ENCODE assay signal across 33 cellular contexts in genomic region chr2:34646901-34647300, GRCh38.
DNase-seq lines count a peak whose midpoint lies in the region; ATAC-seq, FAIRE-seq and TF ChIP-seq lines count a peak whose summit lies in the region.
"Had no signal": no experiment of that assay in that cellular context is flagged by ENCODE, and none has a peak within 500 bp of the region (broad histone marks: within the 10 kb centered on the region; RNA-seq: fewer than 3 reads in every experiment).

No MANE protein-coding gene starts in this region.

- H3K4me3 ChIP-seq in HepG2 (replicated peaks in 1 of 3; ENCODE audit: insufficient read depth in 1 of 3, low read depth in 2 of 3, low read length in 3 of 3) = no peak overlapping the region
- no peak overlapping the region for H3K4me3 ChIP-seq in right lobe of liver
- H3K4me3 ChIP-seq in IMR-90 (ENCODE audit: insufficient read depth, low read depth, low read length) = no peak overlapping the region
- no peak overlapping the region for H3K4me3 ChIP-seq in SK-N-SH (ENCODE audit: low read depth in 2 of 2, low read length in 1 of 2)
- H3K4me3 ChIP-seq: A549; BLaER1; BLaER1 treated with 17β-estradiol and CSF1 and Interleukin-3, amounts not matched to agents 10 nM and 100 nM had no signal

- no peak overlapping the region for H4K8ac ChIP-seq in IMR-90 (ENCODE audit: low read depth in 2 of 2, low read length in 2 of 2)

- CTCF ChIA-PET in HepG2 (lab: Yijun Ruan, JAX; ENCODE audit: low intra/inter-chr PET ratio, low total read pairs) = no interaction called here
- CTCF ChIA-PET in IMR-90 (lab: Yijun Ruan, JAX) = no interaction called here
- CTCF ChIA-PET in SK-N-SH (lab: Yijun Ruan, JAX) = no interaction called here

- H3K4me2 ChIP-seq in HepG2 (ENCODE audit: low read depth, low read length) (no peak overlapping the region), IMR-90 (ENCODE audit: low read depth, low read length) (no peak overlapping the region), SK-N-SH (no peak overlapping the region)
- H3K4me2 ChIP-seq: A549; BLaER1; BLaER1 treated with 17β-estradiol and CSF1 and Interleukin-3, amounts not matched to agents 10 nM and 100 nM had no signal

- H3K9me3 ChIP-seq in HepG2 (ENCODE audit: low read length) (peaks cover 84% of the 10 kb centered on the region), right lobe of liver (no peaks in the 10 kb centered on the region), IMR-90 (ENCODE audit: control insufficient read depth, insufficient read depth, low read length) (peaks cover 4% of the 10 kb centered on the region; the same call in 1 of the 2 replicates), SK-N-SH (no peaks in the 10 kb centered on the region)
- H3K9me3 ChIP-seq: BE2C; BLaER1; BLaER1 treated with 17β-estradiol and CSF1 and Interleukin-3, amounts not matched to agents 10 nM and 100 nM; Caco-2 had no signal

- BruUV-seq in HepG2 (replicated peaks; lab: Mats Ljungman, UMichigan) (no TSS peak), IMR-90 (replicated peaks; lab: Mats Ljungman, UMichigan) (no TSS peak)

- no peak overlapping the region for H2BK5ac ChIP-seq in IMR-90 (ENCODE audit: low read depth, low read length, poor library complexity, severe bottlenecking)

- no peak overlapping the region for H4K91ac ChIP-seq in IMR-90 (ENCODE audit: insufficient read depth, low read depth, low read length)

- TF ChIP-seq CTCF in HepG2 (CRISPR knock-in tag; IDR thresholded peaks at IDR 0.05) (no peak), right lobe of liver (IDR thresholded peaks at IDR 0.05) (no peak), IMR-90 (conservative IDR thresholded peaks at IDR 0.05; ENCODE audit: low read depth, low read length) (no peak), SK-N-SH (IDR thresholded peaks at IDR 0.05) (no peak)

- no peak overlapping the region for H3K23ac ChIP-seq in IMR-90 (ENCODE audit: low read depth, low read length)

- no peak for TF ChIP-seq POLR2A in HepG2 (IDR thresholded peaks at IDR 0.05; ENCODE audit: insufficient read depth in 1 of 2, low read depth in 2 of 2, low read length in 2 of 2)
- TF ChIP-seq POLR2A in right lobe of liver (IDR thresholded peaks at IDR 0.05) = no peak
- no peak for TF ChIP-seq POLR2A in IMR-90 (IDR thresholded peaks at IDR 0.05; ENCODE audit: low read depth, low read length)

- dilution Hi-C loops in IMR-90 (cut with HindIII; ENCODE audit: low sequenced_read_pairs, unreplicated experiment) = no loop called here

- H3K79me1 ChIP-seq in IMR-90 (ENCODE audit: low read depth in 1 of 2, low read length in 2 of 2) = no peaks in the 10 kb centered on the region

- H2AFZ ChIP-seq in HepG2 (ENCODE audit: low read length) (no peak overlapping the region), IMR-90 (replicated peaks; ENCODE audit: low read length, poor library complexity) (no peak overlapping the region), SK-N-SH (ENCODE audit: low read depth) (no peak overlapping the region)

- 37% methylated on average over 3 of the region's 3 CpGs for WGBS in HepG2 (ENCODE audit: low lambda C conversion rate)
- WGBS in right lobe of liver (ENCODE audit: insufficient coverage, low coverage, low lambda C conversion rate, missing lambda C conversion rate) = 65% methylated on average over 3 of the region's 3 CpGs
- WGBS in IMR-90 (ENCODE audit: extremely low coverage in 2 of 2, insufficient read length in 1 of 2), 2 experiments = no CpG with 5 or more reads among the region's 3 CpGs
- WGBS in SK-N-SH (ENCODE audit: low lambda C conversion rate) = 22% methylated on average over 3 of the region's 3 CpGs

- no peak for DNase-seq in HepG2 (ENCODE audit: low spot score)
- no peak for DNase-seq in right lobe of liver
- no peak for DNase-seq in IMR-90
- DNase-seq in SK-N-SH = no peak
- DNase-seq: 8988T; ACHN; AML-193; BE2C; C1 segment of cervical spinal cord; Caco-2; Calu3; CD4-positive, alpha-beta memory T cell; CD4-positive, alpha-beta T cell; CD4-positive, CD25-positive, alpha-beta regulatory T cell; CD8-positive, alpha-beta memory T cell; CD8-positive, alpha-beta T cell; COR-L47; DMS 273 treated with DMSO at 0.1 percent for 48 hours; DMS153; DMS53; DMS79; DMS79 treated with DMSO at 0.1 percent for 48 hours; DND-41; EL had no signal

- no peak overlapping the region for H2AK9ac ChIP-seq in IMR-90 (replicated peaks; ENCODE audit: low read depth, low read length, poor library complexity)

- intact Hi-C loops in HepG2 (cut with micrococcal nuclease; ENCODE audit: unreplicated experiment) (loop anchor here (1.0 kb wide), 1 partner anchor 21 kb away; no protein-coding TSS in a partner anchor), right lobe of liver (cut with DNase I) (no loop called here), IMR-90 (cut with micrococcal nuclease) (no loop called here)

- H3K27me3 ChIP-seq in HepG2 (ENCODE audit: control insufficient read depth in 1 of 2, insufficient read depth in 2 of 2, low read length in 2 of 2) (no peaks in the 10 kb centered on the region), right lobe of liver (no peaks in the 10 kb centered on the region), IMR-90 (ENCODE audit: control insufficient read depth, insufficient read depth, low read length) (no peaks in the 10 kb centered on the region), SK-N-SH (ENCODE audit: insufficient read depth) (no peaks in the 10 kb centered on the region)
- H3K27me3 ChIP-seq: BE2C; BLaER1; BLaER1 treated with 17β-estradiol and CSF1 and Interleukin-3, amounts not matched to agents 10 nM and 100 nM had no signal

- H3K36me3 ChIP-seq in HepG2 (replicated peaks in 1 of 2; ENCODE audit: control insufficient read depth in 1 of 2, insufficient read depth in 2 of 2, low read length in 2 of 2) (no peaks in the 10 kb centered on the region), right lobe of liver (no peaks in the 10 kb centered on the region), IMR-90 (ENCODE audit: control insufficient read depth, insufficient read depth, low read length) (no peaks in the 10 kb centered on the region), SK-N-SH (replicated peaks in 1 of 2; ENCODE audit: control insufficient read depth in 1 of 2, insufficient read depth in 2 of 2, low read length in 1 of 2) (no peaks in the 10 kb centered on the region)
- H3K36me3 ChIP-seq: BE2C; BLaER1; BLaER1 treated with 17β-estradiol and CSF1 and Interleukin-3, amounts not matched to agents 10 nM and 100 nM had no signal

- no peaks in the 10 kb centered on the region for H3K9me1 ChIP-seq in IMR-90 (ENCODE audit: insufficient read depth, low read length)

- H3K27ac ChIP-seq in HepG2 (ENCODE audit: extremely low read length, insufficient read depth, low read length) = no peak overlapping the region
- H3K27ac ChIP-seq in right lobe of liver = no peak overlapping the region
- no peak overlapping the region for H3K27ac ChIP-seq in IMR-90 (ENCODE audit: insufficient read depth, low read length)
- no peak overlapping the region for H3K27ac ChIP-seq in SK-N-SH (ENCODE audit: low read depth in 2 of 2, low read length in 1 of 2)
- H3K27ac ChIP-seq: 22Rv1; A549; BLaER1; BLaER1 treated with 17β-estradiol and CSF1 and Interleukin-3, amounts not matched to agents 10 nM and 100 nM; C4-2B had no signal

- TF ChIP-seq RAD21 in HepG2 (CRISPR knock-in tag; IDR thresholded peaks at IDR 0.05) = no peak
- TF ChIP-seq RAD21 in IMR-90 (IDR thresholded peaks at IDR 0.05; ENCODE audit: low read length) = no peak
- no peak for TF ChIP-seq RAD21 in SK-N-SH (IDR thresholded peaks at IDR 0.05; ENCODE audit: low read length)

- H3K4me1 ChIP-seq in HepG2 (ENCODE audit: insufficient read depth, low read length) (no peaks in the 10 kb centered on the region), right lobe of liver (no peaks in the 10 kb centered on the region), IMR-90 (ENCODE audit: control insufficient read depth, insufficient read depth, low read length) (no peaks in the 10 kb centered on the region), SK-N-SH (ENCODE audit: control insufficient read depth in 1 of 2, insufficient read depth in 2 of 2, low read depth in 1 of 2, low read length in 1 of 2) (no peaks in the 10 kb centered on the region)
- H3K4me1 ChIP-seq: A549; BE2C; BLaER1; BLaER1 treated with 17β-estradiol and CSF1 and Interleukin-3, amounts not matched to agents 10 nM and 100 nM; Caco-2 had no signal

- FAIRE-seq in HepG2 (lab: Jason Lieb, UNC) = no peak
- FAIRE-seq in islet of Langerhans (lab: Jason Lieb, UNC) = peak; percentile 9
- FAIRE-seq: A204.1, A549, D721Med had no signal

- H3F3A ChIP-seq in SK-N-SH (replicated peaks; ENCODE audit: insufficient read depth) = no peaks in the 10 kb centered on the region

- POLR2A ChIA-PET in HepG2 (lab: Yijun Ruan, JAX) = no interaction called here
- POLR2A ChIA-PET in IMR-90 (lab: Charles Lee; ENCODE audit: unreplicated experiment) = no interaction called here
- POLR2A ChIA-PET in SK-N-SH (lab: Yijun Ruan, JAX) = no interaction called here

- ATAC-seq in HepG2 (no peak), right lobe of liver (no peak), IMR-90 (ENCODE audit: low read depth) (no peak), HG02938 (IDR thresholded peaks at IDR 0.05; ENCODE audit: unreplicated experiment) (no peak)
- ATAC-seq: A549; CD8-positive, alpha-beta T cell had no signal

- no peak overlapping the region for H2BK20ac ChIP-seq in IMR-90 (ENCODE audit: low read depth, low read length)

- no peaks in the 10 kb centered on the region; the same call in 1 of the 2 replicates for H3K9me2 ChIP-seq in SK-N-SH

- H3K18ac ChIP-seq in IMR-90 (ENCODE audit: low read depth, low read length) = no peak overlapping the region

- no peak overlapping the region for H3K9ac ChIP-seq in HepG2 (ENCODE audit: insufficient read depth, low read depth, low read length)
- H3K9ac ChIP-seq in IMR-90 (ENCODE audit: low read depth, low read length) = no peak overlapping the region
- no peak overlapping the region for H3K9ac ChIP-seq in SK-N-SH
- H3K9ac ChIP-seq: BLaER1; BLaER1 treated with 17β-estradiol and CSF1 and Interleukin-3, amounts not matched to agents 10 nM and 100 nM had no signal

- no peak overlapping the region for H2BK120ac ChIP-seq in IMR-90 (ENCODE audit: low read depth, low read length)

- no peak overlapping the region for H3K56ac ChIP-seq in IMR-90 (ENCODE audit: extremely low read depth, insufficient read depth, low read length)

- H3K79me2 ChIP-seq in HepG2 (ENCODE audit: insufficient read depth, low read length) (no peaks in the 10 kb centered on the region), SK-N-SH (ENCODE audit: insufficient read depth) (no peaks in the 10 kb centered on the region)

- in situ Hi-C loops in HepG2 (cut with HindIII; ENCODE audit: extremely low pct_ligation_motif_present, low pct_unique_long_range_greater_than_20kb) = no loop called here
- in situ Hi-C loops in IMR-90 (cut with MboI; ENCODE audit: low sequenced_read_pairs) = no loop called here

- no peak overlapping the region for H3K14ac ChIP-seq in IMR-90 (replicated peaks; ENCODE audit: low read depth, low read length)

- H4K5ac ChIP-seq in IMR-90 (ENCODE audit: low read depth, low read length) = no peak overlapping the region

- no peak overlapping the region for H2BK15ac ChIP-seq in IMR-90 (ENCODE audit: low read depth, low read length)

- H2AK5ac ChIP-seq in IMR-90 (ENCODE audit: low read depth, low read length) = no peak overlapping the region

- H3K4ac ChIP-seq in IMR-90 (ENCODE audit: low read depth, low read length) = no peak overlapping the region

- H4K20me1 ChIP-seq in HepG2 (ENCODE audit: insufficient read depth, low read length) (no peaks in the 10 kb centered on the region), IMR-90 (ENCODE audit: insufficient read depth, low read length) (no peaks in the 10 kb centered on the region), SK-N-SH (ENCODE audit: insufficient read depth) (no peaks in the 10 kb centered on the region)
- H4K20me1 ChIP-seq: BLaER1; BLaER1 treated with 17β-estradiol and CSF1 and Interleukin-3, amounts not matched to agents 10 nM and 100 nM had no signal

- no peak for TF ChIP-seq EP300 in HepG2 (IDR thresholded peaks at IDR 0.05; ENCODE audit: low read depth in 2 of 2, low read length in 2 of 2)
- no peak for TF ChIP-seq EP300 in HepG2 (CRISPR knock-in tag; IDR thresholded peaks at IDR 0.05; ENCODE audit: borderline replicate concordance)
- no peak for TF ChIP-seq EP300 in SK-N-SH (IDR thresholded peaks at IDR 0.05; ENCODE audit: borderline replicate concordance in 1 of 2, low read depth in 1 of 2, low read length in 1 of 2)
